In the genomic region with DNA sequence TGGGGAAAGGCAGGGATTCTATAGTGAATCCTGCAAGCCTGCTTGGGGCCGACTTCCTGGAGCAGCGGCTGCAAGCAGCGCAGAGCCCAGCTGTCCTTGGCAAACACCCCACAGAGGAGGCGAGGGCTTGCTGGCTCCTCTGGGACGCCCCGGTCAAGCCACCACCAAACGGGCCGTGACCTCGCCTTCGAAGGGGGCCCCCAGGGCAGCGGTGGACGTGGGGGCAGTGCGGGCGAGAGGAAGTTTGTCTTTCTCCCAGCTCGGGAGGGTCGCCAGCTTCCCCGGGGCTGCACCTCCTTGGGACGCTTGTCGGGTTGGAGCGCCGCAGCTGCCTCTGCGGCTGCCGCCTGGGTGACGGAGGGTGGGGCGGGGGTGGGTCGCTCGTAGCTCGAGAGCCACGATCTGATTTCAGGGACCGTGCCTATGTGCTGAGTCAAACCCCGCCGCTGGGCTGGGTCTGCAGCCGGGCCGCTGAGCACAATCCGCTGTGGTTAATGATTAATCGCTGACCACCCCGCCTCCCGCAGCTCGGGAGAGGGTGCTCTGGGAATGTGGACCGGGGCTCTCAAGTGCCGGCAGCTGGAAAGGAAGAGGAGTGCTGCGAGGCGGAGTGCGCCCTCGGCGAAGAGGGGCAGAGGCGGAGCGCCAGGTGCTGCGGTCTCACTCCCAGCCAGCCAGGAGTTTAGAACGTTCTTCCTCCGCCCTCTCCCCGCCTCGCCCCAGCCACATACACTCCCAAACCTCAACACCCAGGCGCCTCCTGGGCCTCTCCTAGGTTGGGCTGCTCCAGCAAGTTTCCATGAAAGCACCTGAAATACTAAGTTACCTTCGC, we compare ENCODE assay signal across 2 cellular contexts.
A peak's percentile ranks its signal among the peaks of the same experiment; 100 is the strongest.
TF ChIP-seq lines count a peak whose summit lies in the region.

Gene GPR39, plus strand, starts transcription at position 726 of the 832 bp plus-strand sequence.

TF ChIP-seq in Ishikawa, 13 proteins besides CTCF, POLR2A, EP300 and RAD21 (continued from another document):
- TF ChIP-seq, protein P1, sequence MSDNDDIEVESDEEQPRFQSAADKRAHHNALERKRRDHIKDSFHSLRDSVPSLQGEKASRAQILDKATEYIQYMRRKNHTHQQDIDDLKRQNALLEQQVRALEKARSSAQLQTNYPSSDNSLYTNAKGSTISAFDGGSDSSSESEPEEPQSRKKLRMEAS (IDR thresholded peaks at IDR 0.05) = peak; percentile 58; the same call in 1 of the 2 replicates
- TF ChIP-seq USF1 (IDR thresholded peaks at IDR 0.05) (no peak), EGR1 (IDR thresholded peaks at IDR 0.05) (no peak; the same call in 1 of the 2 replicates), TCF12 (IDR thresholded peaks at IDR 0.05; ENCODE audit: low read depth) (peak; percentile 93), CEBPB (IDR thresholded peaks at IDR 0.05) (no peak), YY1 (IDR thresholded peaks at IDR 0.05; ENCODE audit: low read depth) (0 out of 2 replicates have a peak, but pooled peaks have one; percentile 18), TAF1 (IDR thresholded peaks at IDR 0.05; ENCODE audit: low read depth) (peak; percentile 58; the same call in 1 of the 2 replicates), NFIC (IDR thresholded peaks at IDR 0.05) (peak; percentile 54), CREB1 (IDR thresholded peaks at IDR 0.05; ENCODE audit: low read depth) (no peak), ZBTB7A (IDR thresholded peaks at IDR 0.05; ENCODE audit: low read depth) (peak; percentile 62; the same call in 1 of the 2 replicates), FOXM1 (IDR thresholded peaks at IDR 0.05; ENCODE audit: borderline replicate concordance, low read depth) (no peak)
- TF ChIP-seq, protein P2, sequence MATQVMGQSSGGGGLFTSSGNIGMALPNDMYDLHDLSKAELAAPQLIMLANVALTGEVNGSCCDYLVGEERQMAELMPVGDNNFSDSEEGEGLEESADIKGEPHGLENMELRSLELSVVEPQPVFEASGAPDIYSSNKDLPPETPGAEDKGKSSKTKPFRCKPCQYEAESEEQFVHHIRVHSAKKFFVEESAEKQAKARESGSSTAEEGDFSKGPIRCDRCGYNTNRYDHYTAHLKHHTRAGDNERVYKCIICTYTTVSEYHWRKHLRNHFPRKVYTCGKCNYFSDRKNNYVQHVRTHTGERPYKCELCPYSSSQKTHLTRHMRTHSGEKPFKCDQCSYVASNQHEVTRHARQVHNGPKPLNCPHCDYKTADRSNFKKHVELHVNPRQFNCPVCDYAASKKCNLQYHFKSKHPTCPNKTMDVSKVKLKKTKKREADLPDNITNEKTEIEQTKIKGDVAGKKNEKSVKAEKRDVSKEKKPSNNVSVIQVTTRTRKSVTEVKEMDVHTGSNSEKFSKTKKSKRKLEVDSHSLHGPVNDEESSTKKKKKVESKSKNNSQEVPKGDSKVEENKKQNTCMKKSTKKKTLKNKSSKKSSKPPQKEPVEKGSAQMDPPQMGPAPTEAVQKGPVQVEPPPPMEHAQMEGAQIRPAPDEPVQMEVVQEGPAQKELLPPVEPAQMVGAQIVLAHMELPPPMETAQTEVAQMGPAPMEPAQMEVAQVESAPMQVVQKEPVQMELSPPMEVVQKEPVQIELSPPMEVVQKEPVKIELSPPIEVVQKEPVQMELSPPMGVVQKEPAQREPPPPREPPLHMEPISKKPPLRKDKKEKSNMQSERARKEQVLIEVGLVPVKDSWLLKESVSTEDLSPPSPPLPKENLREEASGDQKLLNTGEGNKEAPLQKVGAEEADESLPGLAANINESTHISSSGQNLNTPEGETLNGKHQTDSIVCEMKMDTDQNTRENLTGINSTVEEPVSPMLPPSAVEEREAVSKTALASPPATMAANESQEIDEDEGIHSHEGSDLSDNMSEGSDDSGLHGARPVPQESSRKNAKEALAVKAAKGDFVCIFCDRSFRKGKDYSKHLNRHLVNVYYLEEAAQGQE (IDR thresholded peaks at IDR 0.05; ENCODE audit: low read depth) = 0 out of 2 replicates have a peak, but pooled peaks have one; percentile 22

TF ChIP-seq in SK-N-SH, 30 proteins besides CTCF, POLR2A, EP300 and RAD21:
- TF ChIP-seq, protein P2 (IDR thresholded peaks at IDR 0.05; ENCODE audit: low read depth, low read length) = no peak
- TF ChIP-seq, protein P3, sequence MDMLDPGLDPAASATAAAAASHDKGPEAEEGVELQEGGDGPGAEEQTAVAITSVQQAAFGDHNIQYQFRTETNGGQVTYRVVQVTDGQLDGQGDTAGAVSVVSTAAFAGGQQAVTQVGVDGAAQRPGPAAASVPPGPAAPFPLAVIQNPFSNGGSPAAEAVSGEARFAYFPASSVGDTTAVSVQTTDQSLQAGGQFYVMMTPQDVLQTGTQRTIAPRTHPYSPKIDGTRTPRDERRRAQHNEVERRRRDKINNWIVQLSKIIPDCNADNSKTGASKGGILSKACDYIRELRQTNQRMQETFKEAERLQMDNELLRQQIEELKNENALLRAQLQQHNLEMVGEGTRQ (IDR thresholded peaks at IDR 0.05; ENCODE audit: borderline replicate concordance, low read depth, low read length) = no peak
- TF ChIP-seq SMC3 (IDR thresholded peaks at IDR 0.05; ENCODE audit: low read depth, low read length) = 0 out of 2 replicates have a peak, but pooled peaks have one; percentile 6
- no peak for TF ChIP-seq GATA2 (CRISPR knock-in tag; IDR thresholded peaks at IDR 0.05)
- no peak; the same call in none of the 2 replicates for TF ChIP-seq TCF12 (IDR thresholded peaks at IDR 0.05)
- no peak for TF ChIP-seq USF1 (IDR thresholded peaks at IDR 0.05; ENCODE audit: borderline replicate concordance, low read depth)
- no peak; the same call in 1 of the 2 replicates for TF ChIP-seq MEF2A (IDR thresholded peaks at IDR 0.05; ENCODE audit: borderline replicate concordance, low read depth)
- no peak for TF ChIP-seq NRF1 (IDR thresholded peaks at IDR 0.05; ENCODE audit: low read depth, low read length)
- TF ChIP-seq CHD2 (IDR thresholded peaks at IDR 0.05; ENCODE audit: low read length, partially characterized antibody) = no peak
- TF ChIP-seq MXI1 (IDR thresholded peaks at IDR 0.05; ENCODE audit: low read depth, low read length) = no peak; the same call in 1 of the 2 replicates
- TF ChIP-seq, protein P4, sequence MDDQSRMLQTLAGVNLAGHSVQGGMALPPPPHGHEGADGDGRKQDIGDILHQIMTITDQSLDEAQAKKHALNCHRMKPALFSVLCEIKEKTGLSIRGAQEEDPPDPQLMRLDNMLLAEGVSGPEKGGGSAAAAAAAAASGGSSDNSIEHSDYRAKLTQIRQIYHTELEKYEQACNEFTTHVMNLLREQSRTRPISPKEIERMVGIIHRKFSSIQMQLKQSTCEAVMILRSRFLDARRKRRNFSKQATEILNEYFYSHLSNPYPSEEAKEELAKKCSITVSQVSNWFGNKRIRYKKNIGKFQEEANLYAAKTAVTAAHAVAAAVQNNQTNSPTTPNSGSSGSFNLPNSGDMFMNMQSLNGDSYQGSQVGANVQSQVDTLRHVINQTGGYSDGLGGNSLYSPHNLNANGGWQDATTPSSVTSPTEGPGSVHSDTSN (IDR thresholded peaks at IDR 0.05) = peak; percentile 90
- no peak for TF ChIP-seq RFX5 (IDR thresholded peaks at IDR 0.05; ENCODE audit: low read length)
- TF ChIP-seq YY1 (IDR thresholded peaks at IDR 0.05; ENCODE audit: low read depth) = no peak
- peak; percentile 44 for TF ChIP-seq NFIC (IDR thresholded peaks at IDR 0.05; ENCODE audit: borderline replicate concordance)
- TF ChIP-seq, protein P1 (IDR thresholded peaks at IDR 0.05; ENCODE audit: low read depth) = peak; percentile 74
- TF ChIP-seq, protein P5, sequence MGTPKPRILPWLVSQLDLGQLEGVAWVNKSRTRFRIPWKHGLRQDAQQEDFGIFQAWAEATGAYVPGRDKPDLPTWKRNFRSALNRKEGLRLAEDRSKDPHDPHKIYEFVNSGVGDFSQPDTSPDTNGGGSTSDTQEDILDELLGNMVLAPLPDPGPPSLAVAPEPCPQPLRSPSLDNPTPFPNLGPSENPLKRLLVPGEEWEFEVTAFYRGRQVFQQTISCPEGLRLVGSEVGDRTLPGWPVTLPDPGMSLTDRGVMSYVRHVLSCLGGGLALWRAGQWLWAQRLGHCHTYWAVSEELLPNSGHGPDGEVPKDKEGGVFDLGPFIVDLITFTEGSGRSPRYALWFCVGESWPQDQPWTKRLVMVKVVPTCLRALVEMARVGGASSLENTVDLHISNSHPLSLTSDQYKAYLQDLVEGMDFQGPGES (IDR thresholded peaks at IDR 0.05; ENCODE audit: low read depth, low read length) = no peak
- no peak for TF ChIP-seq RCOR1 (IDR thresholded peaks at IDR 0.05; ENCODE audit: low read length)
- peak; percentile 57; the same call in 1 of the 2 replicates for TF ChIP-seq POLR2AphosphoS5 (IDR thresholded peaks at IDR 0.05; ENCODE audit: low read depth, low read length)
- TF ChIP-seq ZBTB33 (IDR thresholded peaks at IDR 0.05; ENCODE audit: borderline replicate concordance, low read depth) = peak; percentile 59; the same call in 1 of the 2 replicates
- TF ChIP-seq RXRA (IDR thresholded peaks at IDR 0.05; ENCODE audit: borderline replicate concordance, low read depth) = peak; percentile 53; the same call in 1 of the 2 replicates
- TF ChIP-seq ELF1 (IDR thresholded peaks at IDR 0.05) = peak; percentile 39; the same call in 1 of the 2 replicates
- TF ChIP-seq TEAD4 (IDR thresholded peaks at IDR 0.05; ENCODE audit: borderline replicate concordance, insufficient read depth) = peak; percentile 83
- no peak for TF ChIP-seq FOXJ3 (CRISPR knock-in tag; IDR thresholded peaks at IDR 0.05)
- TF ChIP-seq TAF1 (IDR thresholded peaks at IDR 0.05; ENCODE audit: borderline replicate concordance, low read depth, low read length) = peak; percentile 36; the same call in 1 of the 2 replicates
- peak; percentile 93 for TF ChIP-seq JUND (IDR thresholded peaks at IDR 0.05)
- peak; percentile 24; the same call in 1 of the 2 replicates for TF ChIP-seq GABPA (IDR thresholded peaks at IDR 0.05; ENCODE audit: low read depth)
- peak; percentile 89 for TF ChIP-seq FOSL2 (IDR thresholded peaks at IDR 0.05; ENCODE audit: borderline replicate concordance, low read depth)
- no peak for TF ChIP-seq EZH2phosphoT487 (IDR thresholded peaks at IDR 0.05; ENCODE audit: borderline replicate concordance, low read depth)
- TF ChIP-seq FOXM1 (IDR thresholded peaks at IDR 0.05; ENCODE audit: low read depth) = 0 out of 2 replicates have a peak, but pooled peaks have one; percentile 56
- TF ChIP-seq SIN3A (IDR thresholded peaks at IDR 0.05; ENCODE audit: borderline replicate concordance, low read depth, low read length) = no peak
